17 cellular contexts compared by ENCODE assay signal in the genomic region with DNA sequence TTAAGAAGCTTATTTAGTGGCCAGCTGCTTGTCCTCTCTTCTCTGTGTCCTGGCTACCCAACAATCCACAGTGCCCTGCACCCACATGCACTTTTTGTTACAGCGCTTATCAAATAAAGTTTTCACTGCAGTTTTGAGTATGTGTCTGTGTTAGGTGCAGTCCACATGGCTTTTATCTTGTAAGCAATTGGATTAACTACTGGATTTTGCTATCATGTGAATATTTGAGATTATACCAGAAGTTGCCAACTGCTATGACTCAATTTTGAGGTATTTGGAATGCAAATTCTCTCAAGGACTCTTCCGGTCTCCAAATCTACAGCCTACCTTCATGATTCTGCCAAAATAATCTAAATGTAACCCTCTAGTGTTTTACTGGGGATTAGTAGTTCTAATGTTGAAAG.
A peak's percentile ranks its signal among the peaks of the same experiment; 100 is the strongest.
DNase-seq lines count a peak whose midpoint lies in the region; ATAC-seq and TF ChIP-seq lines count a peak whose summit lies in the region.
"Had no signal": no experiment of that assay in that cellular context is flagged by ENCODE, and none has a peak within 500 bp of the region (broad histone marks: within the 10 kb centered on the region; RNA-seq: fewer than 3 reads in every experiment).

No MANE protein-coding gene starts in this region.

- DNase-seq in AG10803 (ENCODE audit: low read depth) (peak; percentile 12), HS-27A (ENCODE audit: low read depth) (peak; percentile 54), adipocyte (ENCODE audit: low read depth) (peak; percentile 22), fibroblast of villous mesenchyme (ENCODE audit: low read depth) (peak; percentile 58), RKO (ENCODE audit: low spot score) (no peak), cortex of kidney (lab: John Stamatoyannopoulos, UW) (no peak)
- DNase-seq: CD8-positive, alpha-beta memory T cell; NCI-H1105 treated with DMSO at 0.1 percent for 48 hours; NCI-H187 treated with DMSO at 0.1 percent for 48 hours; NCI-H524 treated with DMSO at 0.1 percent for 48 hours had no signal

- no peaks in the 10 kb centered on the region for H3K9me3 ChIP-seq in adipocyte (ENCODE audit: control insufficient read depth, low read length)
- H3K9me3 ChIP-seq: BLaER1, HAP-1 had no signal

- no peak for ATAC-seq in HG03175 (IDR thresholded peaks at IDR 0.05; ENCODE audit: unreplicated experiment)
- ATAC-seq in GM21723 (IDR thresholded peaks at IDR 0.05; ENCODE audit: unreplicated experiment): no peak
- ATAC-seq: Right ventricle myocardium inferior had no signal

- TF ChIP-seq CTCF in AG10803 (conservative IDR thresholded peaks at IDR 0.05; ENCODE audit: low read length) (no peak), fibroblast of villous mesenchyme (IDR thresholded peaks at IDR 0.05; ENCODE audit: insufficient read depth, low read depth, low read length) (no peak)

- H3K27me3 ChIP-seq in adipocyte (replicated peaks; ENCODE audit: control insufficient read depth, insufficient read depth, low read length): no peaks in the 10 kb centered on the region
- H3K27me3 ChIP-seq: BLaER1 had no signal

- peaks cover 4% of the 10 kb centered on the region for H3K4me1 ChIP-seq in adipocyte (ENCODE audit: control insufficient read depth, insufficient read depth, low read length)
- H3K4me1 ChIP-seq: BLaER1, HAP-1 had no signal

- H3K4me3 ChIP-seq in AG10803 (ENCODE audit: low read length) (no peak overlapping the region), adipocyte (ENCODE audit: low read length) (no peak overlapping the region), fibroblast of villous mesenchyme (ENCODE audit: low read depth, low read length) (no peak overlapping the region)
- H3K4me3 ChIP-seq: BLaER1, HAP-1, SK-N-MC had no signal

- H3K9ac ChIP-seq in adipocyte (ENCODE audit: low read length): no peak overlapping the region
- H3K9ac ChIP-seq: BLaER1, KMS-11 had no signal

- no peaks in the 10 kb centered on the region for H3K36me3 ChIP-seq in adipocyte (ENCODE audit: control insufficient read depth, insufficient read depth, low read length, severe bottlenecking)
- H3K36me3 ChIP-seq: BLaER1, HAP-1 had no signal

Comparison
In these comparisons a context has a peak if more than half of its experiments do, and no peak if none do; other contexts are left out.
1. DNase-seq: peak in AG10803 (single experiment), HS-27A (single experiment), adipocyte (single experiment) and fibroblast of villous mesenchyme (single experiment); none in RKO (single experiment) and cortex of kidney (single experiment).